2 cellular contexts compared by ENCODE assay signal in the genomic region with DNA sequence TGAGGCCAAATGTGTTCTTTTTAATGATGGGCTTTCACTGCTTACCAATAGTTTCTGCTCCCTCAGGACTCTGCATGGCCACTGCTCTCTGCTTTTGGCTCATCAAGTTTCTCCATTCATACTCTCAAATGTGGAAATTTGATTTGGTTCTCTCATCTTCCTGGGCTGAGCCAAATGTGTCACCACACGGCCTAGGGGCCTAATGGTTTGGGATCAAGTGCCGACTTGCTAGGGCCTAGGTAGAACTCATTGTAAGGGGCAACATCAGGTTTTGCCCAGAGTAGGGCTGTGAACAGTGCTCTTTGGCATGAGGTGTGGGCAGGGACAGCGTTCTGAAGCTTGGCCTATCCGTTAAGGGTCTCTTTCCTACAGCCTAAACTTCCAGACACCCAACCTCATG.
A peak's percentile ranks its signal among the peaks of the same experiment; 100 is the strongest.
TF ChIP-seq lines count a peak whose summit lies in the region.

No MANE protein-coding gene starts in this region.

TF ChIP-seq in HCT116, 20 proteins besides CTCF, POLR2A, EP300 and RAD21:
- TF ChIP-seq FOSL1 (IDR thresholded peaks at IDR 0.05; ENCODE audit: low read depth) (no peak), ZFX (IDR thresholded peaks at IDR 0.05) (peak; percentile 20; the same call in 1 of the 2 replicates)

TF ChIP-seq in H1, 55 proteins besides CTCF, POLR2A, EP300 and RAD21:
- TF ChIP-seq RXRA (IDR thresholded peaks at IDR 0.05; ENCODE audit: insufficient read depth, low read depth, low read length), result no peak
- no peak for TF ChIP-seq TBP (IDR thresholded peaks at IDR 0.05; ENCODE audit: low read depth, low read length)
- no peak for TF ChIP-seq RFX5 (IDR thresholded peaks at IDR 0.05; ENCODE audit: borderline replicate concordance, low read depth, low read length)
